ENCODE assay signal across 10 cellular contexts in genomic region chr4:151798678-151799416, GRCh38. TPM values are rescaled to one million over a fixed set of nuclear protein-coding genes. Genes with fewer than 3 reads are reported as not detected.
DNase-seq lines count a peak whose midpoint lies in the region; ATAC-seq and TF ChIP-seq lines count a peak whose summit lies in the region.
"Had no signal": no experiment of that assay in that cellular context is flagged by ENCODE, and none has a peak within 500 bp of the region (broad histone marks: within the 10 kb centered on the region; RNA-seq: fewer than 3 reads in every experiment).

No MANE protein-coding gene starts in this region.

- no peaks in the 10 kb centered on the region for H3K9me2 ChIP-seq in hepatocyte (replicated peaks; ENCODE audit: insufficient read depth)

- ATAC-seq in GM18861 (IDR thresholded peaks at IDR 0.05; ENCODE audit: unreplicated experiment), result peak; percentile 53
- ATAC-seq in GM21619 (IDR thresholded peaks at IDR 0.05; ENCODE audit: unreplicated experiment), result peak; percentile 89
- peak; percentile 86 for ATAC-seq in HG03378 (IDR thresholded peaks at IDR 0.05; ENCODE audit: unreplicated experiment)

- H3K4me3 ChIP-seq in hepatocyte, result no peak overlapping the region
- H3K4me3 ChIP-seq: uterus had no signal

- no peak for TF ChIP-seq CTCF in hepatocyte (IDR thresholded peaks at IDR 0.05; ENCODE audit: poor library complexity)

- H3K4me1 ChIP-seq in hepatocyte (ENCODE audit: insufficient read depth), result no peaks in the 10 kb centered on the region
- H3K4me1 ChIP-seq: uterus had no signal

- WGBS in hepatocyte (ENCODE audit: low lambda C conversion rate, missing lambda C conversion rate), result 70% methylated on average over 6 of the region's 6 CpGs

- H2AFZ ChIP-seq in hepatocyte, result no peak overlapping the region

- no peaks in the 10 kb centered on the region for H3K36me3 ChIP-seq in hepatocyte (replicated peaks; ENCODE audit: insufficient read depth, low read depth)
- H3K36me3 ChIP-seq: uterus had no signal

- no peaks in the 10 kb centered on the region for H3K27me3 ChIP-seq in hepatocyte
- H3K27me3 ChIP-seq: uterus had no signal

- H3K27ac ChIP-seq in hepatocyte, result peak overlapping the region; percentile 63
- H3K27ac ChIP-seq: uterus had no signal

- no peaks in the 10 kb centered on the region for H3K9me3 ChIP-seq in hepatocyte (ENCODE audit: low read depth)
- H3K9me3 ChIP-seq: uterus had no signal

- H3K79me2 ChIP-seq in hepatocyte, result no peaks in the 10 kb centered on the region

- no peak for DNase-seq in hepatocyte (ENCODE audit: low spot score)
- no peak for DNase-seq in activated gamma-delta T cell (lab: John Stamatoyannopoulos, UW)
- DNase-seq in GDM1 (lab: John Stamatoyannopoulos, UW), result no peak
- no peak for DNase-seq in activated CD4-positive, CD25-positive, alpha-beta regulatory T cell (lab: John Stamatoyannopoulos, UW)
- no peak for DNase-seq in activated T-cell treated with anti-CD3 and anti-CD28 coated beads, Interleukin-2, amount 50 U/mL, for 48 hours
- DNase-seq: activated CD4-positive, CD25-positive, alpha-beta regulatory T cell treated with anti-CD3 and anti-CD28 coated beads, Interleukin-2, amount 50 U/mL, for 72 hours; uterus had no signal

- H4K20me1 ChIP-seq in hepatocyte (ENCODE audit: insufficient read depth, poor library complexity, severe bottlenecking), result no peaks in the 10 kb centered on the region

- no peak overlapping the region for H3K4me2 ChIP-seq in hepatocyte

RNA-seq across cellular contexts. Expression of gene GATB, which starts 38.0 kb away (rescaled TPM):
- total RNA-seq in hepatocyte, result 19.4 and 26.9 TPM in 2 replicates
- 20.1 and 23.5 TPM in 2 replicates for polyA plus RNA-seq in hepatocyte
